Comparison of ENCODE assay signal across 1 cellular context in genomic region chr1:241355311-241356010, GRCh38.
TF ChIP-seq lines count a peak whose summit lies in the region.

No MANE protein-coding gene starts in this region.

TF ChIP-seq in HEK293, 187 proteins besides CTCF, POLR2A, EP300 and RAD21 (continued from another document):
- TF ChIP-seq PRDM10 (tag by site-specific recombination; IDR thresholded peaks at IDR 0.05) = peak; percentile 44; the same call in 1 of the 2 replicates
- peak; percentile 56 for TF ChIP-seq ZBTB17 (tag by site-specific recombination; IDR thresholded peaks at IDR 0.05)
- TF ChIP-seq ZNF175 (tag by site-specific recombination; IDR thresholded peaks at IDR 0.05) = no peak
- TF ChIP-seq ZSCAN18 (tag by site-specific recombination; IDR thresholded peaks at IDR 0.05) = no peak
- TF ChIP-seq ZNF280C (tag by site-specific recombination; IDR thresholded peaks at IDR 0.05) = no peak
- TF ChIP-seq SP7 (tag by site-specific recombination; IDR thresholded peaks at IDR 0.05) = no peak
- no peak for TF ChIP-seq ZFP41 (tag by site-specific recombination; IDR thresholded peaks at IDR 0.05; ENCODE audit: borderline replicate concordance)
- no peak for TF ChIP-seq ZSCAN5A (tag by site-specific recombination; IDR thresholded peaks at IDR 0.05)
- TF ChIP-seq ZNF600 (tag by site-specific recombination; IDR thresholded peaks at IDR 0.05) = peak; percentile 52; the same call in 1 of the 2 replicates
- TF ChIP-seq ZIC2 (tag by site-specific recombination; IDR thresholded peaks at IDR 0.05) = peak; percentile 62
- TF ChIP-seq PATZ1 (tag by site-specific recombination; IDR thresholded peaks at IDR 0.05) = no peak
- 0 out of 2 replicates have a peak, but pooled peaks have one; percentile 27 for TF ChIP-seq ZBTB8A (tag by site-specific recombination; IDR thresholded peaks at IDR 0.05)
- peak; percentile 45; the same call in 1 of the 2 replicates for TF ChIP-seq IKZF3 (tag by site-specific recombination; IDR thresholded peaks at IDR 0.05)
